8 cellular contexts compared by ENCODE assay signal in the genomic region with DNA sequence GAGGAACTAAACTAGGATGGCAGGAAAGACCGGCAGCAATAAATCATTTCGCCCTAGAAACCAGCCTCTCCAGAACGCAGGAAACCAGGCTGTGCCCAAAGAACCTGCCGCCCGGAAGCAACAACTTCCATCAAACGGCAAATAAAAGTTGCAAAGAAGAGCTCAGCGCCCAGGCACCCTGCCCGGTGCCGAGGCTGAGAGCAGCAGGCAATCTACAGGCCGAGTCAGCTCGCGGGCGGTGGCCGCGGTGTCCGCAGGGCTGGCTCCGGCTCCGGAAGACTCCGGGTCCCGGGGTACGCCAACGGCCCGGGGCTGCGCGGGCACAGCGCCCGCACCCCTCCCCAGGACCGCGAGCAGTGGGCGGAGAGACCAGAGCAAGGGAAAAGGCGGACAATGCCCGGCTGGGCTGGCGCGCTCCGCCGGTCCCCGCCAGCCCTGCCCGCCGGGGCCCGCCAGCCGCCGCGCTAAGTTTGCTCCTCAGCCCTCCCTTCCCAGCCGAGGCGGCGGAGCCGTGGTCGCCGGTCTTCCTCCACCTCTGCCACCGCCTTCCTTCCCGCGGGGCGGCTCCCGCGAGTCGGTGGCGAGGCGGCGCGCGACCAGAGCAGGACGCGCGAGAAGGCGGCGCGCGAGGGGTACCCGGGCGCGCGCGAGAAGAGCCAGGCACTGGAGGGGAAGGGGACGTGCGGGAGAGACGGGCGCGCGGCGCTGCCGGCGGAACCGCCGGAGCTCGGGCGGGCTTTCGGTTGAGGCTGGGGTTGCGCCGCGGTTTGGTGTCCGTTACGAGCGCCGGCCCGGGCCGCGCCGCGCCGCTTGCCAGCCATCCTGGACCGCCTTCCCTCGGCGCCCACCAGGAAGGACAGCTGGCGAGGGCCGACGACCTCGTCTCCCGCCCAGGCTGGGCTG. TPM values are rescaled to one million over a fixed set of nuclear protein-coding genes. Genes with fewer than 3 reads are reported as not detected.
DNase-seq lines count a peak whose midpoint lies in the region; ATAC-seq and TF ChIP-seq lines count a peak whose summit lies in the region.

No MANE protein-coding gene starts in this region.

- no peak for TF ChIP-seq POLR2A in ovary (IDR thresholded peaks at IDR 0.05)

- peak; percentile 54 to 74 for DNase-seq in Caco-2
- DNase-seq in SJCRH30: peak; percentile 67
- DNase-seq in Right ventricle myocardium inferior (ENCODE audit: missing footprints): peak; percentile 89
- peak; percentile 42 to 76 (median 62) for DNase-seq in ovary
- peak; percentile 51 to 78 for DNase-seq in tibial artery

- no peaks in the 10 kb centered on the region for H3K4me1 Mint-ChIP-seq in Caco-2 (ENCODE audit: low read depth, unreplicated experiment)
- peaks cover 54% of the 10 kb centered on the region for H3K4me1 Mint-ChIP-seq in activated naive CD8-positive, alpha-beta T cell (ENCODE audit: low read depth)

- H3K4me1 ChIP-seq in Caco-2: no peaks in the 10 kb centered on the region
- 0 out of 2 replicates have a peak, but pooled peaks cover 2% of the 10 kb centered on the region for H3K4me1 ChIP-seq in SJCRH30
- peaks cover 4% of the 10 kb centered on the region for H3K4me1 ChIP-seq in ovary (ENCODE audit: insufficient read depth)
- H3K4me1 ChIP-seq in tibial artery: peaks cover 0 to 45% (median 19%) of the 10 kb centered on the region in 4 donors

- no TSS peak for BruUV-seq in Caco-2 (replicated peaks; lab: Mats Ljungman, UMichigan)

- CTCF ChIA-PET in Caco-2 (lab: Charles Lee): no interaction called here

- H3K27me3 ChIP-seq in Caco-2 (replicated peaks; ENCODE audit: control insufficient read depth, insufficient read depth, low read length) (no peaks in the 10 kb centered on the region), SJCRH30 (no peaks in the 10 kb centered on the region), ovary (no peaks in the 10 kb centered on the region), tibial artery (no peaks in the 10 kb centered on the region)

- H3K27ac ChIP-seq in SJCRH30: peak overlapping the region; percentile 89
- H3K27ac ChIP-seq in ovary: peak overlapping the region; percentile 87 to 94
- H3K27ac ChIP-seq in tibial artery: peak overlapping the region; percentile 86 to 96

- no peaks in the 10 kb centered on the region for H3K27me3 Mint-ChIP-seq in Caco-2 (ENCODE audit: insufficient read depth, unreplicated experiment)
- H3K27me3 Mint-ChIP-seq in activated naive CD8-positive, alpha-beta T cell: no peaks in the 10 kb centered on the region

- peak overlapping the region; percentile 96 for H3K4me3 ChIP-seq in Caco-2 (ENCODE audit: low read depth, low read length)
- peak overlapping the region; percentile 90 for H3K4me3 ChIP-seq in SJCRH30
- peak overlapping the region; percentile 62 for H3K4me3 ChIP-seq in ovary
- peak overlapping the region; percentile 69 to 99 for H3K4me3 ChIP-seq in tibial artery

- H3K36me3 Mint-ChIP-seq in Caco-2 (ENCODE audit: insufficient read depth, unreplicated experiment): peaks cover 15% of the 10 kb centered on the region
- no peaks in the 10 kb centered on the region for H3K36me3 Mint-ChIP-seq in activated naive CD8-positive, alpha-beta T cell

- 0 to 1% (median 0%) methylated on average over 105 to 107 of the region's 108 CpGs for WGBS in ovary, 3 donors

- intact Hi-C loops in Caco-2 (cut with micrococcal nuclease; ENCODE audit: unreplicated experiment) (loop anchor here (10.0 kb wide), 1 partner anchor 55 kb away; no protein-coding TSS in a partner anchor), Right ventricle myocardium inferior (cut with DNase I) (loop anchor here (5.0 to 10.0 kb wide), 4 partner anchors 75 to 202 kb away; no protein-coding TSS in a partner anchor), ovary (cut with DNase I) (loop anchor here in 2 of 4 donors (1.0 to 10.0 kb wide), 3 partner anchors 51 to 435 kb away; a partner anchor contains a TSS), tibial artery (cut with DNase I; ENCODE audit: low total_unique reads) (loop anchor here (10.0 kb wide), 1 partner anchor 185 kb away; no protein-coding TSS in a partner anchor)

- H3K4me3 Mint-ChIP-seq in Caco-2 (ENCODE audit: unreplicated experiment): peak overlapping the region; percentile 95
- H3K4me3 Mint-ChIP-seq in activated naive CD8-positive, alpha-beta T cell: peak overlapping the region; percentile 93

- no peak for TF ChIP-seq EP300 in ovary (IDR thresholded peaks at IDR 0.05)

- peak overlapping the region; percentile 94 for H3K27ac Mint-ChIP-seq in Caco-2 (ENCODE audit: unreplicated experiment)
- H3K27ac Mint-ChIP-seq in activated naive CD8-positive, alpha-beta T cell: peak overlapping the region; percentile 86

- H3K9me3 Mint-ChIP-seq in Caco-2 (ENCODE audit: unreplicated experiment): no peaks in the 10 kb centered on the region
- H3K9me3 Mint-ChIP-seq in activated naive CD8-positive, alpha-beta T cell (ENCODE audit: low read depth): no peaks in the 10 kb centered on the region

- ATAC-seq in GM19351 (IDR thresholded peaks at IDR 0.05; ENCODE audit: unreplicated experiment): peak; percentile 35
- ATAC-seq in HG03460 (IDR thresholded peaks at IDR 0.05; ENCODE audit: unreplicated experiment): peak; percentile 38
- ATAC-seq in Right ventricle myocardium inferior: peak; percentile 69

- H3K9me3 ChIP-seq in Caco-2 (no peaks in the 10 kb centered on the region), SJCRH30 (replicated peaks) (no peaks in the 10 kb centered on the region), ovary (no peaks in the 10 kb centered on the region), tibial artery (no peaks in the 10 kb centered on the region)

- no peak for TF ChIP-seq CTCF in Caco-2 (IDR thresholded peaks at IDR 0.05; ENCODE audit: insufficient read depth in 1 of 2, low read depth in 1 of 2, low read length in 1 of 2, severe bottlenecking in 1 of 2, unreplicated experiment in 1 of 2)
- no peak for TF ChIP-seq CTCF in ovary (IDR thresholded peaks at IDR 0.05)
- TF ChIP-seq CTCF in tibial artery (IDR thresholded peaks at IDR 0.05): no peak

- POLR2A ChIA-PET in Caco-2 (lab: Charles Lee): interaction anchor here (0.6 to 0.7 kb wide), 2 partner anchors 127 to 206 kb away, joined by 6 read pairs; no protein-coding TSS in a partner anchor

- H3K36me3 ChIP-seq in Caco-2 (ENCODE audit: control insufficient read depth, insufficient read depth, low read length): no peaks in the 10 kb centered on the region; the same call in 1 of the 2 replicates
- H3K36me3 ChIP-seq in SJCRH30: no peaks in the 10 kb centered on the region
- no peaks in the 10 kb centered on the region for H3K36me3 ChIP-seq in ovary
- H3K36me3 ChIP-seq in tibial artery: no peaks in the 10 kb centered on the region

RNA-seq across cellular contexts. Expression of a gene that starts 0.7 kb away (rescaled TPM):
- 27.4 and 40.5 TPM in 2 replicates for total RNA-seq in Caco-2 (2022)
- total RNA-seq in SJCRH30 (2014; rRNA removed; shearing (Covaris generic)): 57.3 and 67.7 TPM in 2 replicates
- total RNA-seq in Right ventricle myocardium inferior: 36.2 TPM
- 10 to 100 TPM; 30.7 to 46.0 (median 36.0) TPM for total RNA-seq in ovary
- polyA plus RNA-seq in ovary: 10 to 100 TPM; 10.7 to 33.5 TPM

RNA-seq across cellular contexts. Expression of a gene that starts 51.5 kb away (rescaled TPM):
- total RNA-seq in Caco-2 (2022) (121 and 133 TPM in 2 replicates), Right ventricle myocardium inferior (128 TPM), ovary (100 to 1,000 TPM in 6 of 7 donors, 10 to 100 TPM in 1; 73.4 to 132 (median 111) TPM)
- 168 and 181 TPM in 2 replicates for total RNA-seq in SJCRH30 (2014; rRNA removed; shearing (Covaris generic))
- polyA plus RNA-seq in ovary: 100 to 1,000 TPM; 133 to 241 TPM

Comparison
In these comparisons a context has a peak if more than half of its experiments do, and no peak if none do; other contexts are left out.
1. Peak in every context shown above with its lines: DNase-seq, ATAC-seq, H3K4me3 ChIP-seq and H3K27ac ChIP-seq.